14 cellular contexts compared by ENCODE assay signal in genomic region chr2:165778187-165778556, GRCh38. TPM values are rescaled to one million over a fixed set of nuclear protein-coding genes. Genes with fewer than 3 reads are reported as not detected.
DNase-seq lines count a peak whose midpoint lies in the region; ATAC-seq and TF ChIP-seq lines count a peak whose summit lies in the region.
"Had no signal": no experiment of that assay in that cellular context is flagged by ENCODE, and none has a peak within 500 bp of the region (broad histone marks: within the 10 kb centered on the region; RNA-seq: fewer than 3 reads in every experiment).

No MANE protein-coding gene starts in this region.

- H3K4me1 ChIP-seq in CD4-positive, CD25-positive, alpha-beta regulatory T cell (ENCODE audit: control insufficient read depth, insufficient read depth, low read length, poor library complexity, severe bottlenecking): peaks cover 7% of the 10 kb centered on the region
- peaks cover 0 to 39% (median 15%) of the 10 kb centered on the region in 4 donors for H3K4me1 ChIP-seq in stomach
- H3K4me1 ChIP-seq: HAP-1 had no signal

- H3K27ac ChIP-seq in CD4-positive, CD25-positive, alpha-beta regulatory T cell (ENCODE audit: insufficient read depth, low read length, poor library complexity, severe bottlenecking): no peak overlapping the region
- H3K27ac ChIP-seq in epithelial cell of prostate: peak overlapping the region; percentile 9
- H3K27ac ChIP-seq in stomach: no peak overlapping the region
- H3K27ac ChIP-seq: BLaER1 had no signal

- no peak for ATAC-seq in CD4-positive, CD25-positive, alpha-beta regulatory T cell (ENCODE audit: low read depth in 2 of 2)
- ATAC-seq in GM21576 (IDR thresholded peaks at IDR 0.05; ENCODE audit: unreplicated experiment): peak; percentile 7
- no peak for ATAC-seq in natural killer cell treated with Interleukin-12 subunit alpha and Interleukin-12 subunit beta and Interleukin-15 and Interleukin-18, amount 100 ng/mL, for 72 hours

- peaks cover 8 to 18% (median 11%) of the 10 kb centered on the region in 4 donors for H3K4me1 Mint-ChIP-seq in CD4-positive, CD25-positive, alpha-beta regulatory T cell
- peaks cover 20 to 38% of the 10 kb centered on the region in 2 donors for H3K4me1 Mint-ChIP-seq in natural killer cell treated with Interleukin-12 subunit alpha and Interleukin-12 subunit beta and Interleukin-15 and Interleukin-18, amount 100 ng/mL, for 72 hours (ENCODE audit: low read depth in 2 of 2)

- H3K27me3 ChIP-seq in CD4-positive, CD25-positive, alpha-beta regulatory T cell (ENCODE audit: control insufficient read depth, insufficient read depth, low read length): no peaks in the 10 kb centered on the region
- no peaks in the 10 kb centered on the region for H3K27me3 ChIP-seq in stomach
- H3K27me3 ChIP-seq: BLaER1 had no signal

- H3K27me3 Mint-ChIP-seq in CD4-positive, CD25-positive, alpha-beta regulatory T cell: no peaks in the 10 kb centered on the region
- H3K27me3 Mint-ChIP-seq in natural killer cell treated with Interleukin-12 subunit alpha and Interleukin-12 subunit beta and Interleukin-15 and Interleukin-18, amount 100 ng/mL, for 72 hours: no peaks in the 10 kb centered on the region

- no peak for TF ChIP-seq POLR2A in stomach (IDR thresholded peaks at IDR 0.05)

- no peak for DNase-seq in CD4-positive, CD25-positive, alpha-beta regulatory T cell
- DNase-seq in epithelial cell of prostate (ENCODE audit: low read depth, low spot score): no peak
- DNase-seq in natural killer cell treated with Interleukin-12 subunit alpha and Interleukin-12 subunit beta and Interleukin-15 and Interleukin-18, amount 100 ng/mL, for 72 hours (ENCODE audit: low spot score): no peak
- no peak for DNase-seq in NCI-H226
- DNase-seq in GDM1 (lab: John Stamatoyannopoulos, UW): no peak
- no peak for DNase-seq in stomach
- DNase-seq: COR-L47, DMS153, NCI-H1436 treated with DMSO at 0.1 percent for 48 hours, NCI-H2081 treated with DMSO at 0.1 percent for 48 hours, OCI-M1 had no signal

- H3K4me3 ChIP-seq in CD4-positive, CD25-positive, alpha-beta regulatory T cell (ENCODE audit: low read depth, low read length): no peak overlapping the region
- H3K4me3 ChIP-seq in stomach: no peak overlapping the region
- H3K4me3 ChIP-seq: BLaER1, HAP-1 had no signal

- peaks cover 0 to 5% (median 0%) of the 10 kb centered on the region in 7 donors for H3K9me3 Mint-ChIP-seq in CD4-positive, CD25-positive, alpha-beta regulatory T cell
- H3K9me3 Mint-ChIP-seq in natural killer cell treated with Interleukin-12 subunit alpha and Interleukin-12 subunit beta and Interleukin-15 and Interleukin-18, amount 100 ng/mL, for 72 hours: no peaks in the 10 kb centered on the region

- intact Hi-C loops in stomach (cut with DNase I; ENCODE audit: low total_unique reads): no loop called here

- H3K36me3 Mint-ChIP-seq in CD4-positive, CD25-positive, alpha-beta regulatory T cell: peaks cover 3% of the 10 kb centered on the region
- peaks cover 8% of the 10 kb centered on the region for H3K36me3 Mint-ChIP-seq in natural killer cell treated with Interleukin-12 subunit alpha and Interleukin-12 subunit beta and Interleukin-15 and Interleukin-18, amount 100 ng/mL, for 72 hours

- peaks cover 2 to 8% of the 10 kb centered on the region in 2 experiments for H3K9me3 ChIP-seq in CD4-positive, CD25-positive, alpha-beta regulatory T cell (ENCODE audit: control insufficient read depth in 2 of 2, low read length in 2 of 2)
- peaks cover 0 to 8% (median 0%) of the 10 kb centered on the region in 4 donors for H3K9me3 ChIP-seq in stomach

- H3K27ac Mint-ChIP-seq in CD4-positive, CD25-positive, alpha-beta regulatory T cell: peak overlapping the region; percentile 5 to 66 (median 21)
- H3K27ac Mint-ChIP-seq in natural killer cell treated with Interleukin-12 subunit alpha and Interleukin-12 subunit beta and Interleukin-15 and Interleukin-18, amount 100 ng/mL, for 72 hours: peak overlapping the region; percentile 43 to 44

- no peak for TF ChIP-seq CTCF in stomach (IDR thresholded peaks at IDR 0.05)

- peak overlapping the region in 1 of 4 donors; percentile 2 for H3K4me3 Mint-ChIP-seq in CD4-positive, CD25-positive, alpha-beta regulatory T cell
- H3K4me3 Mint-ChIP-seq in natural killer cell treated with Interleukin-12 subunit alpha and Interleukin-12 subunit beta and Interleukin-15 and Interleukin-18, amount 100 ng/mL, for 72 hours: peak overlapping the region; percentile 18

- TF ChIP-seq EP300 in stomach (IDR thresholded peaks at IDR 0.05): no peak

- no peaks in the 10 kb centered on the region for H3K36me3 ChIP-seq in CD4-positive, CD25-positive, alpha-beta regulatory T cell (ENCODE audit: control insufficient read depth, insufficient read depth, low read length)
- H3K36me3 ChIP-seq in stomach: peaks cover 0 to 3% (median 0%) of the 10 kb centered on the region in 4 donors
- H3K36me3 ChIP-seq: HAP-1 had no signal

RNA-seq across cellular contexts. Expression of gene GALNT3, which starts 15.9 kb away (rescaled TPM):
- total RNA-seq in CD4-positive, CD25-positive, alpha-beta regulatory T cell: 18.5 TPM
- polyA plus RNA-seq in CD4-positive, CD25-positive, alpha-beta regulatory T cell: 1 to 10 TPM; 1.1 to 2.9 (median 1.9) TPM
- 10 to 100 TPM; 21.0 to 22.6 TPM for total RNA-seq in natural killer cell treated with Interleukin-12 subunit alpha and Interleukin-12 subunit beta and Interleukin-15 and Interleukin-18, amount 100 ng/mL, for 72 hours
- 100 to 1,000 TPM in 1 of 5 donors, 10 to 100 TPM in 4; 15.2 to 134 (median 80.8) TPM for total RNA-seq in stomach
- 10 to 100 TPM; 16.2 to 32.7 (median 24.2) TPM for polyA plus RNA-seq in stomach
